ENCODE assay signal across 1 cellular context in genomic region chr7:138247568-138248328, GRCh38.
TF ChIP-seq lines count a peak whose summit lies in the region.

No MANE protein-coding gene starts in this region.

TF ChIP-seq in K562, 482 proteins besides CTCF, POLR2A, EP300 and RAD21 (continued from another document):
- 0 out of 2 replicates have a peak, but pooled peaks have one; percentile 32 for TF ChIP-seq XRCC3 (IDR thresholded peaks at IDR 0.05)
- 0 out of 2 replicates have a peak, but pooled peaks have one; percentile 38 for TF ChIP-seq ATF3 (IDR thresholded peaks at IDR 0.05)
- no peak for TF ChIP-seq ATF3 (CRISPR knock-in tag; conservative IDR thresholded peaks at IDR 0.05)
- TF ChIP-seq TRIM28 (IDR thresholded peaks at IDR 0.05): peak; percentile 79
- peak; percentile 62 to 87 for TF ChIP-seq CBX3 (IDR thresholded peaks at IDR 0.05; ENCODE audit: borderline replicate concordance in 1 of 2, low read length in 2 of 2)
- peak; percentile 80 for TF ChIP-seq CBFA2T3 (IDR thresholded peaks at IDR 0.05)
- no peak for TF ChIP-seq BCLAF1 (IDR thresholded peaks at IDR 0.05; ENCODE audit: borderline replicate concordance in 1 of 2, control insufficient read depth in 1 of 2, low read depth in 2 of 2, low read length in 1 of 2)
- peak; percentile 64 for TF ChIP-seq ZNF280A (IDR thresholded peaks at IDR 0.05; ENCODE audit: low read depth, partially characterized antibody)
- no peak for TF ChIP-seq U2AF2 (optimal IDR thresholded peaks at IDR 0.05; ENCODE audit: low read depth, low read length)
- TF ChIP-seq FOSL1 (tag; conservative IDR thresholded peaks at IDR 0.05): 0 out of 2 replicates have a peak, but pooled peaks have one; percentile 25
- TF ChIP-seq CBFA2T2 (conservative IDR thresholded peaks at IDR 0.05): peak; percentile 72
- TF ChIP-seq ZBTB33 (CRISPR knock-in tag; IDR thresholded peaks at IDR 0.05): no peak
- peak; percentile 59 for TF ChIP-seq ZNF316 (IDR thresholded peaks at IDR 0.05)
- TF ChIP-seq PRDM10 (IDR thresholded peaks at IDR 0.05; ENCODE audit: partially characterized antibody): peak; percentile 24
- TF ChIP-seq RFX1 (IDR thresholded peaks at IDR 0.05): no peak
- peak; percentile 36 to 66; a peak in 2 of 4 replicates for TF ChIP-seq KDM1A (IDR thresholded peaks at IDR 0.05)
- TF ChIP-seq DPF2 (IDR thresholded peaks at IDR 0.05): peak; percentile 44; the same call in 1 of the 2 replicates
- peak; percentile 42 for TF ChIP-seq NCOR1 (IDR thresholded peaks at IDR 0.05)
- peak; percentile 16; the same call in 1 of the 2 replicates for TF ChIP-seq TEAD4 (IDR thresholded peaks at IDR 0.05; ENCODE audit: low read length)
- no peak for TF ChIP-seq TEAD4 (CRISPR knock-in tag; IDR thresholded peaks at IDR 0.05; ENCODE audit: borderline replicate concordance)
- TF ChIP-seq ZEB2 (IDR thresholded peaks at IDR 0.05): 0 out of 2 replicates have a peak, but pooled peaks have one; percentile 33
- TF ChIP-seq EHMT2 (IDR thresholded peaks at IDR 0.05): peak; percentile 51; the same call in 1 of the 2 replicates
- TF ChIP-seq ZNF398 (CRISPR knock-in tag; IDR thresholded peaks at IDR 0.05): no peak
- peak; percentile 53 for TF ChIP-seq ARID1B (IDR thresholded peaks at IDR 0.05)
- peak; percentile 30; the same call in 1 of the 2 replicates for TF ChIP-seq NFIC (IDR thresholded peaks at IDR 0.05)
- peak; percentile 48; the same call in 1 of the 2 replicates for TF ChIP-seq C11orf30 (IDR thresholded peaks at IDR 0.05; ENCODE audit: low read depth)
- no peak for TF ChIP-seq RB1 (IDR thresholded peaks at IDR 0.05; ENCODE audit: low read depth)
- 0 out of 2 replicates have a peak, but pooled peaks have one; percentile 13 for TF ChIP-seq NFE2 (IDR thresholded peaks at IDR 0.05; ENCODE audit: low read depth)
- peak; percentile 18; the same call in 1 of the 2 replicates for TF ChIP-seq SMARCA4 (IDR thresholded peaks at IDR 0.05)
- peak; percentile 28; the same call in 1 of the 2 replicates for TF ChIP-seq TAL1 (IDR thresholded peaks at IDR 0.05)
- TF ChIP-seq EP400 (IDR thresholded peaks at IDR 0.05): 0 out of 2 replicates have a peak, but pooled peaks have one; percentile 18
- no peak for TF ChIP-seq ZBTB26 (CRISPR knock-in tag; IDR thresholded peaks at IDR 0.05)
- peak; percentile 73 to 90; a peak in 2 of 4 replicates for TF ChIP-seq TRIM24 (IDR thresholded peaks at IDR 0.05)
- 0 out of 2 replicates have a peak, but pooled peaks have one; percentile 52 for TF ChIP-seq CHAMP1 (IDR thresholded peaks at IDR 0.05)
